Comparison of ENCODE assay signal across 18 cellular contexts in genomic region chr15:88644741-88645140, GRCh38. TPM values are rescaled to one million over a fixed set of nuclear protein-coding genes. Genes with fewer than 3 reads are reported as not detected.
DNase-seq lines count a peak whose midpoint lies in the region; ATAC-seq and TF ChIP-seq lines count a peak whose summit lies in the region.
"Had no signal": no experiment of that assay in that cellular context is flagged by ENCODE, and none has a peak within 500 bp of the region (broad histone marks: within the 10 kb centered on the region; RNA-seq: fewer than 3 reads in every experiment).

No MANE protein-coding gene starts in this region.

- ATAC-seq in natural killer cell (no peak), T-cell (replicated peaks in 1 of 4) (no peak)
- ATAC-seq in natural killer cell treated with Interleukin-12 subunit alpha and Interleukin-12 subunit beta and Interleukin-15 and Interleukin-18, amount 100 ng/mL, for 72 hours: no peak
- no peak for ATAC-seq in naive thymus-derived CD8-positive, alpha-beta T cell
- no peak for ATAC-seq in stimulated activated effector memory CD8-positive, alpha-beta T cell treated with anti-CD3 and anti-CD28 coated beads, Interleukin-12 subunit alpha, Interleukin-12 subunit beta, amount 100 ng/mL, for 72 hours
- ATAC-seq: heart right ventricle had no signal

- POLR2A ChIA-PET in T-cell (lab: Charles Lee): interaction anchor here in 1 of 2 donors (0.6 to 1.0 kb wide), 2 partner anchors 10 to 13 kb away, joined by 3 to 12 read pairs; no protein-coding TSS in a partner anchor
- POLR2A ChIA-PET in naive thymus-derived CD8-positive, alpha-beta T cell (lab: Charles Lee): interaction anchor here (1.1 to 8.4 kb wide), 2 partner anchors 12 to 20 kb away, joined by 5 to 80 read pairs; no protein-coding TSS in a partner anchor

- H3K27me3 Mint-ChIP-seq in natural killer cell (ENCODE audit: low read depth in 2 of 2) (no peaks in the 10 kb centered on the region), T-cell (no peaks in the 10 kb centered on the region)
- no peaks in the 10 kb centered on the region for H3K27me3 Mint-ChIP-seq in natural killer cell treated with Interleukin-12 subunit alpha and Interleukin-12 subunit beta and Interleukin-15 and Interleukin-18, amount 100 ng/mL, for 72 hours
- H3K27me3 Mint-ChIP-seq in naive thymus-derived CD8-positive, alpha-beta T cell: no peaks in the 10 kb centered on the region

- no peak for TF ChIP-seq CTCF in natural killer cell (IDR thresholded peaks at IDR 0.05)

- peak overlapping the region; percentile 42 to 52 for H3K27ac Mint-ChIP-seq in natural killer cell
- H3K27ac Mint-ChIP-seq in natural killer cell treated with Interleukin-12 subunit alpha and Interleukin-12 subunit beta and Interleukin-15 and Interleukin-18, amount 100 ng/mL, for 72 hours: no peak overlapping the region
- H3K27ac Mint-ChIP-seq in T-cell: peak overlapping the region; percentile 57 to 85
- peak overlapping the region in 9 of 10 donors; percentile 19 to 100 (median 84) for H3K27ac Mint-ChIP-seq in naive thymus-derived CD8-positive, alpha-beta T cell
- no peak overlapping the region for H3K27ac Mint-ChIP-seq in stimulated activated effector memory CD8-positive, alpha-beta T cell treated with anti-CD3 and anti-CD28 coated beads, Interleukin-12 subunit alpha, Interleukin-12 subunit beta, amount 100 ng/mL, for 72 hours

- intact Hi-C loops in natural killer cell (cut with micrococcal nuclease): no loop called here

- no peaks in the 10 kb centered on the region; the same call in 1 of the 2 replicates for H3K4me1 ChIP-seq in SJCRH30

- H3K36me3 Mint-ChIP-seq in natural killer cell (peaks cover 6% of the 10 kb centered on the region), T-cell (peaks cover 52% of the 10 kb centered on the region)
- H3K36me3 Mint-ChIP-seq in natural killer cell treated with Interleukin-12 subunit alpha and Interleukin-12 subunit beta and Interleukin-15 and Interleukin-18, amount 100 ng/mL, for 72 hours: peaks cover 5% of the 10 kb centered on the region
- peaks cover 8 to 62% (median 16%) of the 10 kb centered on the region in 3 donors for H3K36me3 Mint-ChIP-seq in naive thymus-derived CD8-positive, alpha-beta T cell
- H3K36me3 Mint-ChIP-seq in stimulated activated effector memory CD8-positive, alpha-beta T cell treated with anti-CD3 and anti-CD28 coated beads, Interleukin-12 subunit alpha, Interleukin-12 subunit beta, amount 100 ng/mL, for 72 hours: peaks cover 61% of the 10 kb centered on the region

- H3K4me3 ChIP-seq in SJCRH30: no peak overlapping the region
- H3K4me3 ChIP-seq: heart right ventricle, testis had no signal

- no peaks in the 10 kb centered on the region for H3K9me3 ChIP-seq in SJCRH30 (replicated peaks)
- H3K9me3 ChIP-seq: heart right ventricle, testis had no signal

- H3K27me3 ChIP-seq in SJCRH30: no peaks in the 10 kb centered on the region
- H3K27me3 ChIP-seq: heart right ventricle, testis had no signal

- H3K4me3 Mint-ChIP-seq in natural killer cell (no peak overlapping the region), T-cell (no peak overlapping the region)
- H3K4me3 Mint-ChIP-seq in natural killer cell treated with Interleukin-12 subunit alpha and Interleukin-12 subunit beta and Interleukin-15 and Interleukin-18, amount 100 ng/mL, for 72 hours: no peak overlapping the region
- H3K4me3 Mint-ChIP-seq in naive thymus-derived CD8-positive, alpha-beta T cell: peak overlapping the region in 2 of 10 donors; percentile 33 to 65
- no peak overlapping the region for H3K4me3 Mint-ChIP-seq in stimulated activated effector memory CD8-positive, alpha-beta T cell treated with anti-CD3 and anti-CD28 coated beads, Interleukin-12 subunit alpha, Interleukin-12 subunit beta, amount 100 ng/mL, for 72 hours
- H3K4me3 Mint-ChIP-seq: nephron progenitor cell had no signal

- H3K9me3 Mint-ChIP-seq in natural killer cell (no peaks in the 10 kb centered on the region), T-cell (no peaks in the 10 kb centered on the region)
- no peaks in the 10 kb centered on the region for H3K9me3 Mint-ChIP-seq in natural killer cell treated with Interleukin-12 subunit alpha and Interleukin-12 subunit beta and Interleukin-15 and Interleukin-18, amount 100 ng/mL, for 72 hours
- no peaks in the 10 kb centered on the region for H3K9me3 Mint-ChIP-seq in naive thymus-derived CD8-positive, alpha-beta T cell
- no peaks in the 10 kb centered on the region for H3K9me3 Mint-ChIP-seq in stimulated activated effector memory CD8-positive, alpha-beta T cell treated with anti-CD3 and anti-CD28 coated beads, Interleukin-12 subunit alpha, Interleukin-12 subunit beta, amount 100 ng/mL, for 72 hours
- H3K9me3 Mint-ChIP-seq: nephron progenitor cell had no signal

- DNase-seq in natural killer cell: no peak
- no peak for DNase-seq in natural killer cell treated with Interleukin-12 subunit alpha and Interleukin-12 subunit beta and Interleukin-15 and Interleukin-18, amount 100 ng/mL, for 72 hours (ENCODE audit: low spot score)
- peak in 1 of 34 experiments; percentile 8 for DNase-seq in T-cell
- DNase-seq in naive thymus-derived CD8-positive, alpha-beta T cell: no peak
- no peak for DNase-seq in SJCRH30
- DNase-seq in stimulated activated CD4-positive, alpha-beta T cell treated with anti-CD3 and anti-CD28 coated beads, Interleukin-12 subunit alpha, Interleukin-12 subunit beta, amount 100 ng/mL, for 4 hours: no peak
- DNase-seq in stimulated activated effector memory CD8-positive, alpha-beta T cell treated with anti-CD3 and anti-CD28 coated beads, Interleukin-12 subunit alpha, Interleukin-12 subunit beta, amount 100 ng/mL, for 72 hours (ENCODE audit: low spot score in 2 of 2): no peak
- DNase-seq: activated CD4-positive, CD25-positive, alpha-beta regulatory T cell; activated effector memory CD4-positive, alpha-beta T cell treated with Interleukin-2 at 50 U/mL for 16 hours; DMS79; heart right ventricle; KBM-7; NCI-H1436; NCI-H510A treated with DMSO at 0.1 percent for 48 hours; nephron progenitor cell; RPMI8226; T1000; testis had no signal

- H3K36me3 ChIP-seq in SJCRH30: no peaks in the 10 kb centered on the region

- CTCF ChIA-PET in T-cell (lab: Charles Lee): no interaction called here

- no peak overlapping the region for H3K27ac ChIP-seq in SJCRH30
- H3K27ac ChIP-seq: heart right ventricle, testis had no signal

- H3K4me1 Mint-ChIP-seq in natural killer cell (peaks cover 61 to 66% of the 10 kb centered on the region in 2 donors), T-cell (peaks cover 75 to 92% (median 89%) of the 10 kb centered on the region in 3 donors)
- H3K4me1 Mint-ChIP-seq in natural killer cell treated with Interleukin-12 subunit alpha and Interleukin-12 subunit beta and Interleukin-15 and Interleukin-18, amount 100 ng/mL, for 72 hours (ENCODE audit: low read depth in 2 of 2): peaks cover 50% of the 10 kb centered on the region in 2 donors
- peaks cover 52 to 94% (median 85%) of the 10 kb centered on the region in 4 donors for H3K4me1 Mint-ChIP-seq in naive thymus-derived CD8-positive, alpha-beta T cell
- H3K4me1 Mint-ChIP-seq in stimulated activated effector memory CD8-positive, alpha-beta T cell treated with anti-CD3 and anti-CD28 coated beads, Interleukin-12 subunit alpha, Interleukin-12 subunit beta, amount 100 ng/mL, for 72 hours: peaks cover 75% of the 10 kb centered on the region

RNA-seq across cellular contexts. Expression of gene ISG20, which starts 5.9 kb away (rescaled TPM):
- total RNA-seq in natural killer cell: 100 to 1,000 TPM in 2 of 3 donors, 10 to 100 TPM in 1; 80.6 to 137 (median 116) TPM
- 10 to 100 TPM; 21.8 to 30.2 TPM for total RNA-seq in natural killer cell treated with Interleukin-12 subunit alpha and Interleukin-12 subunit beta and Interleukin-15 and Interleukin-18, amount 100 ng/mL, for 72 hours
- total RNA-seq in T-cell: 100 to 1,000 TPM; 141 to 206 (median 153) TPM
- total RNA-seq in naive thymus-derived CD8-positive, alpha-beta T cell: 100 to 1,000 TPM; 142 to 143 TPM
- polyA plus RNA-seq in naive thymus-derived CD8-positive, alpha-beta T cell: 100 to 1,000 TPM; 422 to 562 (median 537) TPM
- 0.97 and 1.0 TPM in 2 replicates for total RNA-seq in SJCRH30 (2014; rRNA removed; shearing (Covaris generic))

RNA-seq across cellular contexts. Expression of gene AEN, which starts 23.6 kb away (rescaled TPM):
- 10 to 100 TPM; 19.9 to 26.9 (median 20.9) TPM for total RNA-seq in natural killer cell
- 10 to 100 TPM; 47.1 to 81.4 TPM for total RNA-seq in natural killer cell treated with Interleukin-12 subunit alpha and Interleukin-12 subunit beta and Interleukin-15 and Interleukin-18, amount 100 ng/mL, for 72 hours
- total RNA-seq in T-cell: 10 to 100 TPM; 31.1 to 69.2 (median 51.5) TPM
- 10 to 100 TPM; 49.6 to 51.6 TPM for total RNA-seq in naive thymus-derived CD8-positive, alpha-beta T cell
- 10 to 100 TPM; 18.0 to 32.9 (median 25.7) TPM for polyA plus RNA-seq in naive thymus-derived CD8-positive, alpha-beta T cell
- total RNA-seq in SJCRH30 (2014; rRNA removed; shearing (Covaris generic)): 71.1 and 76.5 TPM in 2 replicates

Comparison
In these comparisons a context has a peak if more than half of its experiments do, and no peak if none do; other contexts are left out.
1. H3K27ac Mint-ChIP-seq: peak in natural killer cell (2 of 2), T-cell (2 of 2) and naive thymus-derived CD8-positive, alpha-beta T cell (9 of 10); none in natural killer cell treated with Interleukin-12 subunit alpha and Interleukin-12 subunit beta and Interleukin-15 and Interleukin-18, amount 100 ng/mL, for 72 hours (0 of 2) and stimulated activated effector memory CD8-positive, alpha-beta T cell treated with anti-CD3 and anti-CD28 coated beads, Interleukin-12 subunit alpha, Interleukin-12 subunit beta, amount 100 ng/mL, for 72 hours (single experiment).
2. RNA of gene ISG20, which starts 5.9 kb away (total RNA-seq): 141 to 206 TPM in T-cell, 142 to 143 TPM in naive thymus-derived CD8-positive, alpha-beta T cell, 80.6 to 137 TPM in natural killer cell and 21.8 to 30.2 TPM in natural killer cell treated with Interleukin-12 subunit alpha and Interleukin-12 subunit beta and Interleukin-15 and Interleukin-18, amount 100 ng/mL, for 72 hours; 0.97 to 1.0 TPM in SJCRH30; every median in the first group is over 10 times any median in the second.